Comparison of ENCODE assay signal across 27 cellular contexts in genomic region chr22:32751065-32751739, GRCh38. TPM values are rescaled to one million over a fixed set of nuclear protein-coding genes. Genes with fewer than 3 reads are reported as not detected.
"Had no signal": no experiment of that assay in that cellular context is flagged by ENCODE, and none has a peak within 500 bp of the region (broad histone marks: within the 10 kb centered on the region; RNA-seq: fewer than 3 reads in every experiment).

No MANE protein-coding gene starts in this region.

- H3K4me1 ChIP-seq: Peyer's patch had no signal

- H3K27me3 ChIP-seq: Peyer's patch had no signal

- DNase-seq: activated B cell treated with CpG ODN at 0.5 μM for 24 hours; activated CD4-positive, alpha-beta T cell treated with anti-CD3 and anti-CD28 coated beads for 1 hour; activated CD4-positive, alpha-beta T cell treated with anti-CD3 and anti-CD28 coated beads, Interleukin-2, amount 10 ng/mL, durations not matched to agents 24 days and 14 days; activated CD4-positive, alpha-beta T cell treated with anti-CD3 and anti-CD28 coated beads, Interleukin-2, amount 50 U/mL, for 48 hours; activated CD8-positive, alpha-beta memory T cell treated with anti-CD3 and anti-CD28 coated beads, Interleukin-2, amount 10 ng/mL, durations not matched to agents 7 days and 5 days; activated effector memory CD4-positive, alpha-beta T cell treated with Interleukin-2 at 50 U/mL for 16 hours; activated naive CD4-positive, alpha-beta T cell; activated T-cell treated with anti-CD3 and anti-CD28 coated beads, Interleukin-2, amount 50 U/mL, for 24 hours; aorta; NCI-H1092; NCI-H1417 treated with DMSO at 0.1 percent for 48 hours; NCI-H1694 treated with DMSO at 0.1 percent for 48 hours; NCI-H2029 treated with DMSO at 0.1 percent for 48 hours; NCI-H345; NCI-H510A treated with DMSO at 0.1 percent for 48 hours; NCI-H69; NK-92 treated with Interleukin-12 subunit alpha and Interleukin-12 subunit beta, amount 100 ng/mL, for 24 hours; OCI-M1; Peyer's patch; SIG-M5; T-cell; T-helper 2 cell; T1000 had no signal

- FAIRE-seq: bronchial epithelial cell, TTC549 had no signal

- ATAC-seq: activated CD8-positive, alpha-beta memory T cell treated with anti-CD3 and anti-CD28 coated beads, Interleukin-2, amount 10 ng/mL, durations not matched to agents 7 days and 5 days; T-cell had no signal

- H3K36me3 ChIP-seq: Peyer's patch had no signal

- H3K9me3 ChIP-seq: Peyer's patch had no signal

- H3K27ac ChIP-seq: KMS-11, Peyer's patch had no signal

- H3K4me3 ChIP-seq: Peyer's patch had no signal

RNA-seq across cellular contexts. Expression of gene TIMP3, which starts 50.3 kb away (rescaled TPM):
- total RNA-seq: activated B cell treated with CpG ODN at 0.5 μM for 24 hours; activated CD4-positive, alpha-beta T cell treated with anti-CD3 and anti-CD28 coated beads, Interleukin-2, amount 10 ng/mL, durations not matched to agents 24 days and 14 days; activated CD8-positive, alpha-beta memory T cell treated with anti-CD3 and anti-CD28 coated beads, Interleukin-2, amount 10 ng/mL, durations not matched to agents 7 days and 5 days; activated T-helper 1 cell treated with anti-CD3 and anti-CD28 coated beads, Interleukin-12 subunit alpha, Interleukin-12 subunit beta, Interleukin-2, Interleukin-4 antibody, amounts not matched to agents 30 ng/mL and 10 ng/mL and 1 ng/mL, durations not matched to agents 14 hours and 24 hours and 36 hours had no signal
